14 cellular contexts compared by ENCODE assay signal in the genomic region with DNA sequence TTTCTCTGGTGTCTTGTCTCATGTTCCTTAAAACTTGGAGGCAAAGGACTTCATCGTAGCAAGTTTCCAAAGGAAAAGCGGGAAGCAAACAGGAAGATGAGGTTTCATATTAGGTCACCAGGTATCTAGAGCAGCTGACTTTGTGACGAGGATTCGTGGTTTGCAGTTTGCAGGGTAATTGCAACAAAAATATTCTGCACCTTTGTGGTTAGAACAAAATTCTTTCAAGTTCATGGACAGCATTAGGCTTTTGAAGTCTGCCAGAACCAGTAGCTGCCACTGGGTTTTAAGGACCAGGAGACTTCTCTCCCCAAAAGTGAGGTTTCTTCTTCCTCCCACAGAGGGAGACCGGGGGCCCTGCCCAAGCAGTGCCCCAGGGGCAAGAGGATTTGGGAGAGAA.
"Had no signal": no experiment of that assay in that cellular context is flagged by ENCODE, and none has a peak within 500 bp of the region (broad histone marks: within the 10 kb centered on the region; RNA-seq: fewer than 3 reads in every experiment).

No MANE protein-coding gene starts in this region.

- H3K36me3 ChIP-seq: transverse colon had no signal

- H3K27ac Mint-ChIP-seq: activated naive CD4-positive, alpha-beta T cell treated with anti-CD3 and anti-CD28 coated beads, Interleukin-2, amount 50 U/mL, for 72 hours had no signal

- H3K4me3 Mint-ChIP-seq: nephron had no signal

- H3K4me3 ChIP-seq: heart left ventricle, psoas muscle, transverse colon had no signal

- H3K9me3 Mint-ChIP-seq: activated naive CD4-positive, alpha-beta T cell treated with anti-CD3 and anti-CD28 coated beads, Interleukin-2, amount 50 U/mL, for 72 hours; nephron had no signal

- DNase-seq: activated effector memory CD4-positive, alpha-beta T cell treated with anti-CD3 and anti-CD28 coated beads, Interleukin-2, amount 50 U/mL, for 16 hours; activated T-cell treated with anti-CD3 and anti-CD28 coated beads, Interleukin-2, amount 50 U/mL, for 1 hour; heart left ventricle; occipital lobe; psoas muscle; stimulated activated CD4-positive, alpha-beta T cell treated with anti-CD3 and anti-CD28 coated beads, Interleukin-2, amount 100 ng/mL, for 24 hours; stimulated activated naive CD4-positive, alpha-beta T cell; substantia nigra; transverse colon had no signal

- H3K27me3 ChIP-seq: foreskin keratinocyte, heart left ventricle, transverse colon had no signal

- ATAC-seq: activated naive CD4-positive, alpha-beta T cell treated with anti-CD3 and anti-CD28 coated beads, Interleukin-2, amount 50 U/mL, for 72 hours; foreskin keratinocyte; heart left ventricle; left lobe of liver; psoas muscle; sciatic nerve had no signal

- H3K9me3 ChIP-seq: heart left ventricle, psoas muscle, transverse colon had no signal

- H3K27ac ChIP-seq: foreskin keratinocyte, heart left ventricle, psoas muscle, transverse colon had no signal
